ENCODE assay signal across 8 cellular contexts in genomic region chr15:66851226-66852063, GRCh38.
DNase-seq lines count a peak whose midpoint lies in the region; ATAC-seq lines count a peak whose summit lies in the region.

No MANE protein-coding gene starts in this region.

- ATAC-seq in HG02571 (IDR thresholded peaks at IDR 0.05; ENCODE audit: unreplicated experiment) = peak; percentile 63
- ATAC-seq in activated CD4-positive, CD25-positive, alpha-beta regulatory T cell treated with anti-CD3 and anti-CD28 coated beads, Interleukin-2, amount 50 U/mL, for 24 hours = peak; percentile 89 to 93
- ATAC-seq in left lobe of liver = peak; percentile 94
- no peak for ATAC-seq in GM18520 (IDR thresholded peaks at IDR 0.05; ENCODE audit: unreplicated experiment)

- DNase-seq in DMS114 treated with DMSO at 0.1 percent for 48 hours (lab: John Stamatoyannopoulos, UW; ENCODE audit: unreplicated experiment) (peak; percentile 71), NCI-H345 treated with DMSO at 0.1 percent for 48 hours (lab: John Stamatoyannopoulos, UW; ENCODE audit: unreplicated experiment) (peak; percentile 49), left lobe of liver (ENCODE audit: low spot score) (peak; percentile 73)
- DNase-seq in central memory CD4-positive, alpha-beta T cell = peak; percentile 40
- DNase-seq in stimulated activated CD4-positive, alpha-beta T cell treated with anti-CD3 and anti-CD28 coated beads, Interleukin-1b, Interleukin-23, amount 100 ng/mL, for 48 hours = peak; percentile 79
